In genomic region chr2:15559800-15560403, GRCh38 we compare ENCODE assay signal across 8 cellular contexts. TPM values are rescaled to one million over a fixed set of nuclear protein-coding genes. Genes with fewer than 3 reads are reported as not detected.
DNase-seq lines count a peak whose midpoint lies in the region; ATAC-seq and TF ChIP-seq lines count a peak whose summit lies in the region.

No MANE protein-coding gene starts in this region.

- 13% methylated on average over 6 of the region's 6 CpGs for WGBS in mammary epithelial cell (ENCODE audit: low coverage, missing lambda C conversion rate)

- TF ChIP-seq CTCF in mammary epithelial cell (conservative IDR thresholded peaks at IDR 0.05 in 1 of 2, IDR thresholded peaks at IDR 0.05 in 1 of 2; ENCODE audit: extremely low read depth in 1 of 2, insufficient read depth in 1 of 2, low read depth in 1 of 2, low read length in 2 of 2) (no peak), omental fat pad (IDR thresholded peaks at IDR 0.05) (no peak)

- H3K36me3 ChIP-seq in mammary epithelial cell (ENCODE audit: insufficient read depth, low read length) (no peaks in the 10 kb centered on the region), mucosa of rectum (ENCODE audit: control insufficient read depth in 2 of 2, insufficient read depth in 2 of 2, low read length in 2 of 2) (peaks cover 0 to 4% of the 10 kb centered on the region in 2 donors)

- no peaks in the 10 kb centered on the region for H4K20me1 ChIP-seq in mammary epithelial cell (ENCODE audit: insufficient read depth, low read length)

- CTCF ChIA-PET in mammary epithelial cell (lab: Charles Lee; ENCODE audit: low non-redundant PET), result no interaction called here

- H3K4me2 ChIP-seq in mammary epithelial cell (ENCODE audit: insufficient read depth, low read depth, low read length), result peak overlapping the region; percentile 86

- H3K27me3 ChIP-seq in mammary epithelial cell (ENCODE audit: insufficient read depth, low read length) (no peaks in the 10 kb centered on the region), mucosa of rectum (ENCODE audit: control insufficient read depth in 2 of 2, insufficient read depth in 2 of 2, low read length in 2 of 2) (no peaks in the 10 kb centered on the region)

- peaks cover 36% of the 10 kb centered on the region for H3K4me1 Mint-ChIP-seq in stimulated activated naive CD8-positive, alpha-beta T cell treated with anti-CD3 and anti-CD28 coated beads, Interleukin-15, Interleukin-2, amounts not matched to agents 100 ng/mL and 50 ng/mL, for 24 hours (ENCODE audit: low read depth)

- H3K9me3 ChIP-seq in mammary epithelial cell (replicated peaks; ENCODE audit: insufficient read depth, low read length), result no peaks in the 10 kb centered on the region
- H3K9me3 ChIP-seq in mucosa of rectum (ENCODE audit: control insufficient read depth in 2 of 2, low read length in 2 of 2), result no peaks in the 10 kb centered on the region

- H3K4me1 ChIP-seq in mammary epithelial cell (ENCODE audit: insufficient read depth, low read length) (peaks cover 29% of the 10 kb centered on the region), mucosa of rectum (ENCODE audit: control insufficient read depth in 2 of 2, insufficient read depth in 2 of 2, low read length in 2 of 2) (peaks cover 2 to 10% of the 10 kb centered on the region in 2 donors)

- ATAC-seq in stimulated activated naive CD8-positive, alpha-beta T cell treated with anti-CD3 and anti-CD28 coated beads, Interleukin-15, Interleukin-2, amounts not matched to agents 100 U/mL and 50 U/mL, for 24 hours, result no peak
- no peak for ATAC-seq in omental fat pad (ENCODE audit: low FRiP score)

- H3K9ac ChIP-seq in mammary epithelial cell (ENCODE audit: insufficient read depth, low read length), result peak overlapping the region; percentile 89
- peak overlapping the region; percentile 73 to 85 for H3K9ac ChIP-seq in mucosa of rectum (ENCODE audit: low read depth in 1 of 2, low read length in 2 of 2)

- no peak for DNase-seq in stimulated activated naive CD8-positive, alpha-beta T cell treated with anti-CD3 and anti-CD28 coated beads, Interleukin-15, Interleukin-2, amounts not matched to agents 100 U/mL and 50 U/mL, for 24 hours
- no peak for DNase-seq in mammary epithelial cell
- DNase-seq in omental fat pad (ENCODE audit: low spot score), result no peak
- DNase-seq in activated CD4-positive, alpha-beta T cell treated with anti-CD3 and anti-CD28 coated beads for 1 hour, result no peak
- no peak for DNase-seq in NCI-H1417 (lab: John Stamatoyannopoulos, UW)
- no peak for DNase-seq in HCEC 1CT

- H3K36me3 Mint-ChIP-seq in stimulated activated naive CD8-positive, alpha-beta T cell treated with anti-CD3 and anti-CD28 coated beads, Interleukin-15, Interleukin-2, amounts not matched to agents 100 ng/mL and 50 ng/mL, for 24 hours (ENCODE audit: low read depth), result peaks cover 4% of the 10 kb centered on the region

- dilution Hi-C loops in mammary epithelial cell (cut with HindIII; ENCODE audit: low sequenced_read_pairs), result no loop called here

- H3K4me3 ChIP-seq in mammary epithelial cell (replicated peaks in 1 of 3; ENCODE audit: insufficient read depth in 1 of 3, low read depth in 2 of 3, low read length in 3 of 3) (peak overlapping the region; percentile 85 to 92 (median 89)), mucosa of rectum (ENCODE audit: low read length in 2 of 2) (peak overlapping the region; percentile 81 to 97)

- peak overlapping the region; percentile 69 for H3K27ac ChIP-seq in mammary epithelial cell (ENCODE audit: insufficient read depth, low read depth, low read length)
- no peak overlapping the region for H3K27ac ChIP-seq in mucosa of rectum (ENCODE audit: low read depth in 2 of 2, low read length in 2 of 2)

- peak overlapping the region; percentile 95 for H2AFZ ChIP-seq in mammary epithelial cell (ENCODE audit: low read depth, low read length)

- no peaks in the 10 kb centered on the region for H3K9me3 Mint-ChIP-seq in stimulated activated naive CD8-positive, alpha-beta T cell treated with anti-CD3 and anti-CD28 coated beads, Interleukin-15, Interleukin-2, amounts not matched to agents 100 ng/mL and 50 ng/mL, for 24 hours

- H3K79me2 ChIP-seq in mammary epithelial cell (ENCODE audit: insufficient read depth, low read length), result peaks cover 37% of the 10 kb centered on the region

- H3K27ac Mint-ChIP-seq in stimulated activated naive CD8-positive, alpha-beta T cell treated with anti-CD3 and anti-CD28 coated beads, Interleukin-15, Interleukin-2, amounts not matched to agents 100 ng/mL and 50 ng/mL, for 24 hours, result peak overlapping the region; percentile 92

- in situ Hi-C loops in mammary epithelial cell (cut with MboI; ENCODE audit: low sequenced_read_pairs in 2 of 2), result no loop called here

- H3K27me3 Mint-ChIP-seq in stimulated activated naive CD8-positive, alpha-beta T cell treated with anti-CD3 and anti-CD28 coated beads, Interleukin-15, Interleukin-2, amounts not matched to agents 100 ng/mL and 50 ng/mL, for 24 hours, result no peaks in the 10 kb centered on the region

- peak overlapping the region; percentile 98 for H3K4me3 Mint-ChIP-seq in stimulated activated naive CD8-positive, alpha-beta T cell treated with anti-CD3 and anti-CD28 coated beads, Interleukin-15, Interleukin-2, amounts not matched to agents 100 ng/mL and 50 ng/mL, for 24 hours

- BruUV-seq in mammary epithelial cell (replicated peaks; lab: Mats Ljungman, UMichigan), result no TSS peak

- intact Hi-C loops in mammary epithelial cell (cut with micrococcal nuclease), result loop anchor here (2.0 kb wide), 1 partner anchor 31 kb away; the partner anchor contains the start of gene DDX1

RNA-seq across cellular contexts. Expression of gene NBAS, which starts 1.2 kb away (rescaled TPM):
- total RNA-seq in mammary epithelial cell (10 to 100 TPM; 38.8 to 58.5 TPM), omental fat pad (10 to 100 TPM; 29.4 to 57.7 (median 38.2) TPM)
- polyA plus RNA-seq in mammary epithelial cell, result 18.7 TPM
- 68.7 TPM for polyA minus RNA-seq in mammary epithelial cell

RNA-seq across cellular contexts. Expression of gene DDX1, which starts 31.8 kb away (rescaled TPM):
- total RNA-seq in mammary epithelial cell (100 to 1,000 TPM in 1 of 2 donors, 10 to 100 TPM in 1; 47.2 to 107 TPM), omental fat pad (10 to 100 TPM; 48.7 to 60.0 (median 55.1) TPM)
- polyA plus RNA-seq in mammary epithelial cell, result 71.0 TPM
- polyA minus RNA-seq in mammary epithelial cell, result 51.1 TPM
